34 cellular contexts compared by ENCODE assay signal in genomic region chr5:125120012-125120411, GRCh38.
"Had no signal": no experiment of that assay in that cellular context is flagged by ENCODE, and none has a peak within 500 bp of the region (broad histone marks: within the 10 kb centered on the region; RNA-seq: fewer than 3 reads in every experiment).

No MANE protein-coding gene starts in this region.

- H3K4me3 ChIP-seq: coronary artery, dorsolateral prefrontal cortex, esophagus muscularis mucosa, gastroesophageal sphincter had no signal

- H3K27me3 Mint-ChIP-seq: activated naive CD8-positive, alpha-beta T cell; activated T-helper 17 cell treated with anti-CD3 and anti-CD28 coated beads, Interleukin-2, amount 50 U/mL, for 72 hours; central memory CD8-positive, alpha-beta T cell; effector memory CD8-positive, alpha-beta T cell; T-helper 17 cell had no signal

- H3K36me3 Mint-ChIP-seq: activated naive CD8-positive, alpha-beta T cell had no signal

- H3K9me3 Mint-ChIP-seq: activated CD8-positive, alpha-beta T cell treated with anti-CD3 and anti-CD28 coated beads for 36 hours; dendritic cell treated with granulocyte-macrophage colony-stimulating factor and Interleukin-4, amounts not matched to agents 40 ng/mL and 50 ng/mL, for 4 days had no signal

- ATAC-seq: activated CD8-positive, alpha-beta T cell treated with anti-CD3 and anti-CD28 coated beads for 36 hours; activated T-cell treated with anti-CD3 and anti-CD28 coated beads, Interleukin-2, amount 50 U/mL, for 4 hours; activated T-helper 17 cell treated with anti-CD3 and anti-CD28 coated beads, Interleukin-2, amount 50 U/mL, for 72 hours; effector memory CD8-positive, alpha-beta T cell; gastroesophageal sphincter; T-helper 17 cell had no signal

- H3K4me1 Mint-ChIP-seq: activated T-helper 17 cell treated with anti-CD3 and anti-CD28 coated beads, Interleukin-2, amount 50 U/mL, for 72 hours; central memory CD8-positive, alpha-beta T cell; T-helper 17 cell had no signal

- H3K9me3 ChIP-seq: esophagus muscularis mucosa, gastroesophageal sphincter had no signal

- H3K27ac Mint-ChIP-seq: activated CD8-positive, alpha-beta T cell treated with anti-CD3 and anti-CD28 coated beads for 36 hours; activated naive CD8-positive, alpha-beta T cell; activated T-helper 17 cell treated with anti-CD3 and anti-CD28 coated beads, Interleukin-2, amount 50 U/mL, for 72 hours; dendritic cell treated with granulocyte-macrophage colony-stimulating factor and Interleukin-4, amounts not matched to agents 40 ng/mL and 50 ng/mL, for 4 days; effector memory CD8-positive, alpha-beta T cell; T-helper 17 cell; T-helper 2 cell treated with Interferon-gamma antibody and Interleukin-4, amounts not matched to agents 5 μg/mL and 100 μg/mL, for 36 hours had no signal

- H3K4me3 Mint-ChIP-seq: activated CD8-positive, alpha-beta T cell treated with anti-CD3 and anti-CD28 coated beads for 36 hours; activated naive CD8-positive, alpha-beta T cell; activated T-cell treated with anti-CD3 and anti-CD28 coated beads, Interleukin-2, amount 50 U/mL, for 4 hours; activated T-helper 17 cell treated with anti-CD3 and anti-CD28 coated beads, Interleukin-2, amount 50 U/mL, for 72 hours; central memory CD8-positive, alpha-beta T cell; dendritic cell treated with granulocyte-macrophage colony-stimulating factor and Interleukin-4, amounts not matched to agents 40 ng/mL and 50 ng/mL, for 4 days; effector memory CD8-positive, alpha-beta T cell; T-helper 17 cell; T-helper 2 cell treated with Interferon-gamma antibody and Interleukin-4, amounts not matched to agents 5 μg/mL and 100 μg/mL, for 36 hours had no signal

- H3K27me3 ChIP-seq: brain microvascular endothelial cell, dorsolateral prefrontal cortex, esophagus muscularis mucosa, gastroesophageal sphincter had no signal

- DNase-seq: activated CD4-positive, alpha-beta T cell treated with anti-CD3 and anti-CD28 coated beads for 4 hours; activated CD4-positive, alpha-beta T cell treated with anti-CD3 and anti-CD28 coated beads, Interleukin-2, amount 50 U/mL, for 1 hour; activated CD4-positive, alpha-beta T cell treated with anti-CD3 and anti-CD28 coated beads, Interleukin-2, amount 50 U/mL, for 48 hours; activated CD4-positive, CD25-positive, alpha-beta regulatory T cell; activated CD4-positive, CD25-positive, alpha-beta regulatory T cell treated with anti-CD3 and anti-CD28 coated beads, Interleukin-2, amount 50 U/mL, for 72 hours; activated CD8-positive, alpha-beta memory T cell treated with anti-CD3 and anti-CD28 coated beads for 24 hours; activated CD8-positive, alpha-beta T cell treated with anti-CD3 and anti-CD28 coated beads for 36 hours; activated effector memory CD4-positive, alpha-beta T cell treated with Interleukin-2 at 50 U/mL for 16 hours; activated gamma-delta T cell treated with Interleukin-2 at 50 U/mL for 16 hours; activated naive CD4-positive, alpha-beta T cell treated with anti-CD3 and anti-CD28 coated beads, Interleukin-2, amount 50 U/mL, for 16 hours; activated naive CD4-positive, alpha-beta T cell treated with Interleukin-2 at 50 U/mL for 16 hours; activated T-cell treated with anti-CD3 and anti-CD28 coated beads, Interleukin-2, amount 50 U/mL, for 4 hours; amniotic stem cell; anterior cingulate cortex; brain microvascular endothelial cell; dorsolateral prefrontal cortex; effector memory CD8-positive, alpha-beta T cell; erythroblast; foreskin melanocyte; head of caudate nucleus; T-helper 1 cell; T-helper 17 cell; T1000; WERI-Rb-1 had no signal

- FAIRE-seq: astrocyte, bronchial epithelial cell had no signal

- H3K4me1 ChIP-seq: esophagus muscularis mucosa, gastroesophageal sphincter had no signal

- H3K36me3 ChIP-seq: brain microvascular endothelial cell, esophagus muscularis mucosa, gastroesophageal sphincter, WERI-Rb-1 had no signal

- H3K27ac ChIP-seq: brain microvascular endothelial cell, coronary artery, dorsolateral prefrontal cortex, esophagus muscularis mucosa, gastroesophageal sphincter, WERI-Rb-1 had no signal
